10 cellular contexts compared by ENCODE assay signal in the genomic region with DNA sequence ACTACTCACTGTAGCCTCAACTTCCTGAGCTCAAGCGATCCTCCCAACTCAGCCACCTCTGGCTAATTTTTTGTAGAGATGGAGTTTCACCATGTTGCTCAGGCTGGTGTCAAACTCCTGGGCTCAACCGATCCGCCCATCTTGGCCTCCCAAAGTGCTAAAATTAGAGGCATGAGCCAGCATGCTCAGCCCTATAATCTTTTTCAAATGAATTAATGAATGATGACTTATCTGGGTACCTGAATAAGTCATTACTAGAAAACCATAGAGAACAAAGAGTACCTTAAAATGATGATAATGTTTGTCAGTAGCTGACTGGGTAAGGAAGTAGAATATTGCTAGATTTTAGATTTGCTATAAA. TPM values are rescaled to one million over a fixed set of nuclear protein-coding genes. Genes with fewer than 3 reads are reported as not detected.
DNase-seq lines count a peak whose midpoint lies in the region; ATAC-seq and TF ChIP-seq lines count a peak whose summit lies in the region.
"Had no signal": no experiment of that assay in that cellular context is flagged by ENCODE, and none has a peak within 500 bp of the region (broad histone marks: within the 10 kb centered on the region; RNA-seq: fewer than 3 reads in every experiment).

No MANE protein-coding gene starts in this region.

- H3K4me1 ChIP-seq in uterus: peaks cover 0 to 4% of the 10 kb centered on the region in 2 donors

- CTCF ChIA-PET in activated CD8-positive, alpha-beta memory T cell treated with anti-CD3 and anti-CD28 coated beads, Interleukin-2, amount 10 ng/mL, durations not matched to agents 7 days and 5 days (lab: Charles Lee): interaction anchor here (1.0 to 5.1 kb wide), 6 partner anchors 10 to 165 kb away, joined by 3 to 34 read pairs (median 6); a partner anchor contains a TSS

- intact Hi-C loops in Right ventricle myocardium inferior (cut with DNase I): no loop called here
- intact Hi-C loops in uterus (cut with DNase I; ENCODE audit: low total_unique reads): no loop called here

- TF ChIP-seq POLR2A in uterus (IDR thresholded peaks at IDR 0.05): no peak

- H3K9me3 Mint-ChIP-seq in activated CD8-positive, alpha-beta memory T cell treated with anti-CD3 and anti-CD28 coated beads, Interleukin-2, amount 10 ng/mL, durations not matched to agents 7 days and 5 days (ENCODE audit: low read depth): no peaks in the 10 kb centered on the region
- H3K9me3 Mint-ChIP-seq in IgD-negative memory B cell: no peaks in the 10 kb centered on the region
- H3K9me3 Mint-ChIP-seq in effector memory CD8-positive, alpha-beta T cell: no peaks in the 10 kb centered on the region
- H3K9me3 Mint-ChIP-seq in stimulated activated effector memory CD8-positive, alpha-beta T cell treated with anti-CD3 and anti-CD28 coated beads, Interleukin-12 subunit alpha, Interleukin-12 subunit beta, amount 100 ng/mL, for 72 hours: no peaks in the 10 kb centered on the region

- H3K36me3 Mint-ChIP-seq in activated CD8-positive, alpha-beta memory T cell treated with anti-CD3 and anti-CD28 coated beads, Interleukin-2, amount 10 ng/mL, durations not matched to agents 7 days and 5 days: peaks cover 33% of the 10 kb centered on the region
- peaks cover 1% of the 10 kb centered on the region for H3K36me3 Mint-ChIP-seq in IgD-negative memory B cell
- H3K36me3 Mint-ChIP-seq in effector memory CD8-positive, alpha-beta T cell (ENCODE audit: insufficient read depth): peaks cover 84% of the 10 kb centered on the region
- peaks cover 97% of the 10 kb centered on the region for H3K36me3 Mint-ChIP-seq in stimulated activated effector memory CD8-positive, alpha-beta T cell treated with anti-CD3 and anti-CD28 coated beads, Interleukin-12 subunit alpha, Interleukin-12 subunit beta, amount 100 ng/mL, for 72 hours

- H3K27me3 ChIP-seq in uterus: no peaks in the 10 kb centered on the region
- H3K27me3 ChIP-seq: left lung had no signal

- TF ChIP-seq CTCF in uterus (IDR thresholded peaks at IDR 0.05): no peak

- H3K4me1 Mint-ChIP-seq in activated CD8-positive, alpha-beta memory T cell treated with anti-CD3 and anti-CD28 coated beads, Interleukin-2, amount 10 ng/mL, durations not matched to agents 7 days and 5 days: peaks cover 90% of the 10 kb centered on the region
- H3K4me1 Mint-ChIP-seq in IgD-negative memory B cell: peaks cover 66 to 86% (median 78%) of the 10 kb centered on the region in 3 donors
- peaks cover 80 to 87% of the 10 kb centered on the region in 2 donors for H3K4me1 Mint-ChIP-seq in effector memory CD8-positive, alpha-beta T cell (ENCODE audit: low read depth in 2 of 2)
- H3K4me1 Mint-ChIP-seq in stimulated activated effector memory CD8-positive, alpha-beta T cell treated with anti-CD3 and anti-CD28 coated beads, Interleukin-12 subunit alpha, Interleukin-12 subunit beta, amount 100 ng/mL, for 72 hours: peaks cover 85% of the 10 kb centered on the region

- H3K9me3 ChIP-seq in uterus: no peaks in the 10 kb centered on the region
- H3K9me3 ChIP-seq: left lung had no signal

- H3K4me3 ChIP-seq in uterus: no peak overlapping the region
- H3K4me3 ChIP-seq: left lung had no signal

- H3K36me3 ChIP-seq in uterus: no peaks in the 10 kb centered on the region
- H3K36me3 ChIP-seq: left lung had no signal

- H3K27me3 Mint-ChIP-seq in activated CD8-positive, alpha-beta memory T cell treated with anti-CD3 and anti-CD28 coated beads, Interleukin-2, amount 10 ng/mL, durations not matched to agents 7 days and 5 days: no peaks in the 10 kb centered on the region
- no peaks in the 10 kb centered on the region for H3K27me3 Mint-ChIP-seq in IgD-negative memory B cell
- H3K27me3 Mint-ChIP-seq in effector memory CD8-positive, alpha-beta T cell: no peaks in the 10 kb centered on the region

- H3K27ac ChIP-seq in uterus: peak overlapping the region in 1 of 2 donors; percentile 24
- H3K27ac ChIP-seq: KMS-11, left lung had no signal

- H3K4me3 Mint-ChIP-seq in activated CD8-positive, alpha-beta memory T cell treated with anti-CD3 and anti-CD28 coated beads, Interleukin-2, amount 10 ng/mL, durations not matched to agents 7 days and 5 days: peak overlapping the region; percentile 61
- peak overlapping the region; percentile 68 to 82 (median 77) for H3K4me3 Mint-ChIP-seq in IgD-negative memory B cell
- peak overlapping the region; percentile 72 to 99 for H3K4me3 Mint-ChIP-seq in effector memory CD8-positive, alpha-beta T cell
- H3K4me3 Mint-ChIP-seq in stimulated activated effector memory CD8-positive, alpha-beta T cell treated with anti-CD3 and anti-CD28 coated beads, Interleukin-12 subunit alpha, Interleukin-12 subunit beta, amount 100 ng/mL, for 72 hours: peak overlapping the region; percentile 99

- peak; percentile 54 for ATAC-seq in activated CD8-positive, alpha-beta memory T cell treated with anti-CD3 and anti-CD28 coated beads, Interleukin-2, amount 10 ng/mL, durations not matched to agents 7 days and 5 days
- no peak for ATAC-seq in effector memory CD8-positive, alpha-beta T cell (replicated peaks)
- peak; percentile 80 for ATAC-seq in stimulated activated effector memory CD8-positive, alpha-beta T cell treated with anti-CD3 and anti-CD28 coated beads, Interleukin-12 subunit alpha, Interleukin-12 subunit beta, amount 100 ng/mL, for 72 hours
- no peak for ATAC-seq in Right ventricle myocardium inferior
- ATAC-seq: left lung had no signal

- no peak for DNase-seq in activated CD8-positive, alpha-beta memory T cell treated with anti-CD3 and anti-CD28 coated beads, Interleukin-2, amount 10 ng/mL, durations not matched to agents 7 days and 5 days
- no peak for DNase-seq in activated CD8-positive, alpha-beta memory T cell treated with anti-CD3 and anti-CD28 coated beads, Interleukin-2, amount 50 U/mL, for 4 hours
- no peak for DNase-seq in effector memory CD8-positive, alpha-beta T cell
- DNase-seq in stimulated activated effector memory CD8-positive, alpha-beta T cell treated with anti-CD3 and anti-CD28 coated beads, Interleukin-12 subunit alpha, Interleukin-12 subunit beta, amount 100 ng/mL, for 72 hours (ENCODE audit: low spot score in 2 of 2): no peak
- DNase-seq in Right ventricle myocardium inferior (ENCODE audit: missing footprints) (no peak), uterus (no peak), Ammon's horn (ENCODE audit: low spot score) (no peak)
- DNase-seq: left lung had no signal

- H3K27ac Mint-ChIP-seq in activated CD8-positive, alpha-beta memory T cell treated with anti-CD3 and anti-CD28 coated beads, Interleukin-2, amount 10 ng/mL, durations not matched to agents 7 days and 5 days: peak overlapping the region; percentile 88
- peak overlapping the region; percentile 95 to 99 (median 98) for H3K27ac Mint-ChIP-seq in IgD-negative memory B cell
- H3K27ac Mint-ChIP-seq in effector memory CD8-positive, alpha-beta T cell: peak overlapping the region; percentile 99 to 100
- H3K27ac Mint-ChIP-seq in stimulated activated effector memory CD8-positive, alpha-beta T cell treated with anti-CD3 and anti-CD28 coated beads, Interleukin-12 subunit alpha, Interleukin-12 subunit beta, amount 100 ng/mL, for 72 hours: peak overlapping the region; percentile 99

RNA-seq across cellular contexts. Expression of a gene that starts 13.8 kb away (rescaled TPM):
- total RNA-seq in activated CD8-positive, alpha-beta memory T cell treated with anti-CD3 and anti-CD28 coated beads, Interleukin-2, amount 10 ng/mL, durations not matched to agents 7 days and 5 days: 100 to 1,000 TPM; 153 to 167 TPM
- polyA plus RNA-seq in IgD-negative memory B cell: 173 TPM
- total RNA-seq in Right ventricle myocardium inferior (24.2 TPM), uterus (100 to 1,000 TPM in 1 of 4 donors, 10 to 100 TPM in 3; 18.5 to 102 (median 77.2) TPM)

RNA-seq across cellular contexts. Expression of a gene that starts 24.5 kb away (rescaled TPM):
- 10 to 100 TPM; 24.6 to 25.6 TPM for total RNA-seq in activated CD8-positive, alpha-beta memory T cell treated with anti-CD3 and anti-CD28 coated beads, Interleukin-2, amount 10 ng/mL, durations not matched to agents 7 days and 5 days
- 2.1 TPM for polyA plus RNA-seq in IgD-negative memory B cell
- total RNA-seq in Right ventricle myocardium inferior (21.8 TPM), uterus (10 to 100 TPM; 10.8 to 41.5 (median 26.7) TPM)

Comparison
In these comparisons a context has a peak if more than half of its experiments do, and no peak if none do; other contexts are left out.
1. ATAC-seq: peak in activated CD8-positive, alpha-beta memory T cell treated with anti-CD3 and anti-CD28 coated beads, Interleukin-2, amount 10 ng/mL, durations not matched to agents 7 days and 5 days (single experiment) and stimulated activated effector memory CD8-positive, alpha-beta T cell treated with anti-CD3 and anti-CD28 coated beads, Interleukin-12 subunit alpha, Interleukin-12 subunit beta, amount 100 ng/mL, for 72 hours (single experiment); none in effector memory CD8-positive, alpha-beta T cell (single experiment) and Right ventricle myocardium inferior (single experiment).
2. Peak in every context shown above with its lines, with median percentiles within 50 percentile points of each other: H3K27ac Mint-ChIP-seq and H3K4me3 Mint-ChIP-seq.